In genomic region chr12:12648951-12649650, GRCh38 we compare ENCODE assay signal across 27 cellular contexts. TPM values are rescaled to one million over a fixed set of nuclear protein-coding genes. Genes with fewer than 3 reads are reported as not detected.
"Had no signal": no experiment of that assay in that cellular context is flagged by ENCODE, and none has a peak within 500 bp of the region (broad histone marks: within the 10 kb centered on the region; RNA-seq: fewer than 3 reads in every experiment).

No MANE protein-coding gene starts in this region.

- H3K27ac ChIP-seq: colonic mucosa, heart left ventricle, hepatocyte, left lung, neural progenitor cell, parathyroid adenoma, right lobe of liver, suprapubic skin, transverse colon, vagina had no signal

- H3K9ac ChIP-seq: neural progenitor cell, parathyroid adenoma had no signal

- H3K27me3 Mint-ChIP-seq: dendritic cell treated with granulocyte-macrophage colony-stimulating factor and Interleukin-4, amounts not matched to agents 40 ng/mL and 50 ng/mL, for 4 days; naive B cell; progenitor cell of endocrine pancreas; stimulated activated naive CD8-positive, alpha-beta T cell treated with anti-CD3 and anti-CD28 coated beads, Interleukin-15, amount 100 ng/mL, for 72 hours had no signal

- H3K27ac Mint-ChIP-seq: dendritic cell treated with granulocyte-macrophage colony-stimulating factor and Interleukin-4, amounts not matched to agents 40 ng/mL and 50 ng/mL, for 4 days; mesothelial cell of epicardium; naive B cell; nephron; neural progenitor cell; progenitor cell of endocrine pancreas; stimulated activated naive CD8-positive, alpha-beta T cell treated with anti-CD3 and anti-CD28 coated beads, Interleukin-15, amount 100 ng/mL, for 72 hours had no signal

- FAIRE-seq: frontal cortex, islet of Langerhans, small intestine had no signal

- H3K9me3 ChIP-seq: colonic mucosa had no signal

- H3K4me3 ChIP-seq: colonic mucosa, heart left ventricle, hepatocyte, left lung, mucosa of descending colon, neural progenitor cell, right lobe of liver, suprapubic skin, transverse colon, vagina had no signal

- H2AFZ ChIP-seq: hepatocyte, neural progenitor cell, parathyroid adenoma had no signal

- H3K4me2 ChIP-seq: hepatocyte, neural progenitor cell had no signal

- DNase-seq: colonic mucosa; effector CD8-positive, alpha-beta T cell; heart left ventricle; left cardiac atrium; left lung; mesenchymal stem cell; mucosa of descending colon; naive B cell; right lobe of liver; small intestine; stimulated activated CD4-positive, alpha-beta T cell treated with anti-CD3 and anti-CD28 coated beads, Interleukin-15, amount 100 ng/mL, for 24 hours; stimulated activated CD4-positive, alpha-beta T cell treated with anti-CD3 and anti-CD28 coated beads, Interleukin-2, amount 100 ng/mL, for 48 hours; stimulated activated naive CD4-positive, alpha-beta T cell; stimulated activated naive CD8-positive, alpha-beta T cell treated with anti-CD3 and anti-CD28 coated beads, Interleukin-15, amount 100 ng/mL, for 72 hours; transverse colon had no signal

- ATAC-seq: heart left ventricle; left cardiac atrium; left lung; mucosa of descending colon; right lobe of liver; stimulated activated naive CD8-positive, alpha-beta T cell treated with anti-CD3 and anti-CD28 coated beads, Interleukin-15, amount 100 ng/mL, for 72 hours had no signal

- H3K4me3 Mint-ChIP-seq: dendritic cell treated with granulocyte-macrophage colony-stimulating factor and Interleukin-4, amounts not matched to agents 40 ng/mL and 50 ng/mL, for 4 days; mesothelial cell of epicardium; naive B cell; nephron; neural progenitor cell; stimulated activated naive CD8-positive, alpha-beta T cell treated with anti-CD3 and anti-CD28 coated beads, Interleukin-15, amount 100 ng/mL, for 72 hours had no signal

- H3K36me3 ChIP-seq: colonic mucosa, left lung, neural progenitor cell, right lobe of liver, suprapubic skin, transverse colon had no signal

- H3K4me1 Mint-ChIP-seq: mesothelial cell of epicardium, nephron had no signal

- H3K4me1 ChIP-seq: colonic mucosa, heart left ventricle, left lung, parathyroid adenoma, suprapubic skin, transverse colon, vagina had no signal

- H3K79me2 ChIP-seq: hepatocyte had no signal

- H3K27me3 ChIP-seq: colonic mucosa, heart left ventricle, hepatocyte, left lung, neural progenitor cell, right lobe of liver, suprapubic skin, transverse colon, vagina had no signal

RNA-seq across cellular contexts. Expression of gene GPR19, which starts 46.9 kb away (rescaled TPM):
- total RNA-seq: left cardiac atrium, transverse colon, ureter, vagina had no signal
